ENCODE assay signal across 15 cellular contexts in genomic region chr4:176642472-176642871, GRCh38.
DNase-seq lines count a peak whose midpoint lies in the region; ATAC-seq and TF ChIP-seq lines count a peak whose summit lies in the region.
"Had no signal": no experiment of that assay in that cellular context is flagged by ENCODE, and none has a peak within 500 bp of the region (broad histone marks: within the 10 kb centered on the region; RNA-seq: fewer than 3 reads in every experiment).

No MANE protein-coding gene starts in this region.

- no peaks in the 10 kb centered on the region for H3K36me3 Mint-ChIP-seq in GM23338 (ENCODE audit: low read depth)
- H3K36me3 Mint-ChIP-seq: brain; CD8-positive, alpha-beta T cell; naive thymus-derived CD8-positive, alpha-beta T cell had no signal

- no peaks in the 10 kb centered on the region for H3K9me2 ChIP-seq in GM23338 (ENCODE audit: insufficient read depth)

- H3K27ac ChIP-seq in GM23338 (ENCODE audit: low read depth) (no peak overlapping the region), spleen (no peak overlapping the region)
- H3K27ac ChIP-seq: thoracic aorta had no signal

- intact Hi-C loops in spleen (cut with DNase I; ENCODE audit: low total_unique reads) = no loop called here

- H3F3A ChIP-seq in GM23338 (replicated peaks; ENCODE audit: low read depth) = no peaks in the 10 kb centered on the region

- H4K20me1 ChIP-seq in GM23338 (replicated peaks; ENCODE audit: insufficient read depth) = no peaks in the 10 kb centered on the region

- H3K4me1 ChIP-seq in GM23338 (ENCODE audit: insufficient read depth) (no peaks in the 10 kb centered on the region), spleen (no peaks in the 10 kb centered on the region)

- TF ChIP-seq POLR2A in spleen (IDR thresholded peaks at IDR 0.05) = no peak

- H3K4me1 Mint-ChIP-seq in GM23338 = no peaks in the 10 kb centered on the region
- H3K4me1 Mint-ChIP-seq: activated CD4-positive, alpha-beta T cell treated with anti-CD3 and anti-CD28 coated beads, Interleukin-2, amount 10 ng/mL, durations not matched to agents 7 days and 5 days; brain; naive thymus-derived CD8-positive, alpha-beta T cell had no signal

- WGBS in spleen, 5 donors = 33 to 85% (median 72%) methylated on average over 2 of the region's 2 CpGs

- H3K27me3 Mint-ChIP-seq in GM23338 (ENCODE audit: insufficient read depth, low read depth, poor library complexity) = no peaks in the 10 kb centered on the region
- H3K27me3 Mint-ChIP-seq: activated CD4-positive, alpha-beta T cell treated with anti-CD3 and anti-CD28 coated beads, Interleukin-2, amount 10 ng/mL, durations not matched to agents 7 days and 5 days; brain; naive thymus-derived CD8-positive, alpha-beta T cell had no signal

- DNase-seq in GM23338 (ENCODE audit: low spot score) (peak; percentile 36), iPS-NIHi7 (ENCODE audit: extremely low spot score) (peak; percentile 46), NCI-H2171 (lab: John Stamatoyannopoulos, UW) (no peak), spleen (no peak)
- DNase-seq: activated CD4-positive, alpha-beta T cell treated with anti-CD3 and anti-CD28 coated beads, Interleukin-2, amount 10 ng/mL, durations not matched to agents 7 days and 5 days; activated gamma-delta T cell; CD8-positive, alpha-beta T cell; glutamatergic neuron; naive thymus-derived CD8-positive, alpha-beta T cell; NCI-H1105 treated with DMSO at 0.1 percent for 48 hours had no signal

- H3K79me2 ChIP-seq in GM23338 (replicated peaks; ENCODE audit: insufficient read depth) = no peaks in the 10 kb centered on the region

- no peaks in the 10 kb centered on the region for H3K27me3 ChIP-seq in GM23338 (ENCODE audit: insufficient read depth)
- H3K27me3 ChIP-seq in spleen (replicated peaks in 1 of 7) = no peaks in the 10 kb centered on the region

- H3K36me3 ChIP-seq in GM23338 (ENCODE audit: insufficient read depth) (no peaks in the 10 kb centered on the region), spleen (no peaks in the 10 kb centered on the region)
- H3K36me3 ChIP-seq: thoracic aorta had no signal

- H3K4me2 ChIP-seq in GM23338 = no peak overlapping the region

- H3K4me3 ChIP-seq in GM23338 (no peak overlapping the region), spleen (no peak overlapping the region)
- H3K4me3 ChIP-seq: thoracic aorta had no signal

- no peaks in the 10 kb centered on the region for H3K9me3 Mint-ChIP-seq in GM23338
- H3K9me3 Mint-ChIP-seq: activated CD4-positive, alpha-beta T cell treated with anti-CD3 and anti-CD28 coated beads, Interleukin-2, amount 10 ng/mL, durations not matched to agents 7 days and 5 days; brain had no signal

- TF ChIP-seq CTCF in GM23338 (conservative IDR thresholded peaks at IDR 0.05; ENCODE audit: low read depth in 2 of 2) (peak; percentile 32 to 59; a peak in 3 of 4 replicates), spleen (IDR thresholded peaks at IDR 0.05 in 8 of 11, conservative IDR thresholded peaks at IDR 0.05 in 3 of 11) (no peak)

- H3K9me3 ChIP-seq in spleen = no peaks in the 10 kb centered on the region
- H3K9me3 ChIP-seq: thoracic aorta had no signal

- H3K4me3 Mint-ChIP-seq in GM23338 = no peak overlapping the region
- H3K4me3 Mint-ChIP-seq: activated CD4-positive, alpha-beta T cell treated with anti-CD3 and anti-CD28 coated beads, Interleukin-2, amount 10 ng/mL, durations not matched to agents 7 days and 5 days; brain; CD8-positive, alpha-beta T cell; naive thymus-derived CD8-positive, alpha-beta T cell had no signal

- H2AFZ ChIP-seq in GM23338 = no peak overlapping the region

- no peak overlapping the region for H3K27ac Mint-ChIP-seq in GM23338
- H3K27ac Mint-ChIP-seq: activated CD4-positive, alpha-beta T cell treated with anti-CD3 and anti-CD28 coated beads, Interleukin-2, amount 10 ng/mL, durations not matched to agents 7 days and 5 days; brain; CD8-positive, alpha-beta T cell; naive thymus-derived CD8-positive, alpha-beta T cell had no signal

- ATAC-seq in GM19023 (IDR thresholded peaks at IDR 0.05; ENCODE audit: unreplicated experiment) (peak; percentile 69), GM23338 (peak; percentile 59; the same call in 1 of the 3 replicates), HG03432 (IDR thresholded peaks at IDR 0.05; ENCODE audit: unreplicated experiment) (peak; percentile 90), GM21825 (IDR thresholded peaks at IDR 0.05; ENCODE audit: unreplicated experiment) (no peak)
- ATAC-seq: CD8-positive, alpha-beta T cell; naive thymus-derived CD8-positive, alpha-beta T cell had no signal

TF ChIP-seq in GM23338, 12 proteins besides CTCF, POLR2A, EP300 and RAD21 (continues in another document):
- TF ChIP-seq EZH2 (IDR thresholded peaks at IDR 0.05; ENCODE audit: low read depth, unreplicated experiment) = no peak
- no peak for TF ChIP-seq ZNF114 (CRISPR knock-in tag; IDR thresholded peaks at IDR 0.05)
- TF ChIP-seq NANOG (IDR thresholded peaks at IDR 0.05; ENCODE audit: borderline replicate concordance) = no peak
- no peak for TF ChIP-seq POLR2AphosphoS5 (IDR thresholded peaks at IDR 0.05; ENCODE audit: low read depth)
- TF ChIP-seq JUNB (IDR thresholded peaks at IDR 0.05; ENCODE audit: unreplicated experiment) = no peak
- no peak for TF ChIP-seq CREB1 (CRISPR knock-in tag; IDR thresholded peaks at IDR 0.05; ENCODE audit: low read depth)
- TF ChIP-seq, protein P1, sequence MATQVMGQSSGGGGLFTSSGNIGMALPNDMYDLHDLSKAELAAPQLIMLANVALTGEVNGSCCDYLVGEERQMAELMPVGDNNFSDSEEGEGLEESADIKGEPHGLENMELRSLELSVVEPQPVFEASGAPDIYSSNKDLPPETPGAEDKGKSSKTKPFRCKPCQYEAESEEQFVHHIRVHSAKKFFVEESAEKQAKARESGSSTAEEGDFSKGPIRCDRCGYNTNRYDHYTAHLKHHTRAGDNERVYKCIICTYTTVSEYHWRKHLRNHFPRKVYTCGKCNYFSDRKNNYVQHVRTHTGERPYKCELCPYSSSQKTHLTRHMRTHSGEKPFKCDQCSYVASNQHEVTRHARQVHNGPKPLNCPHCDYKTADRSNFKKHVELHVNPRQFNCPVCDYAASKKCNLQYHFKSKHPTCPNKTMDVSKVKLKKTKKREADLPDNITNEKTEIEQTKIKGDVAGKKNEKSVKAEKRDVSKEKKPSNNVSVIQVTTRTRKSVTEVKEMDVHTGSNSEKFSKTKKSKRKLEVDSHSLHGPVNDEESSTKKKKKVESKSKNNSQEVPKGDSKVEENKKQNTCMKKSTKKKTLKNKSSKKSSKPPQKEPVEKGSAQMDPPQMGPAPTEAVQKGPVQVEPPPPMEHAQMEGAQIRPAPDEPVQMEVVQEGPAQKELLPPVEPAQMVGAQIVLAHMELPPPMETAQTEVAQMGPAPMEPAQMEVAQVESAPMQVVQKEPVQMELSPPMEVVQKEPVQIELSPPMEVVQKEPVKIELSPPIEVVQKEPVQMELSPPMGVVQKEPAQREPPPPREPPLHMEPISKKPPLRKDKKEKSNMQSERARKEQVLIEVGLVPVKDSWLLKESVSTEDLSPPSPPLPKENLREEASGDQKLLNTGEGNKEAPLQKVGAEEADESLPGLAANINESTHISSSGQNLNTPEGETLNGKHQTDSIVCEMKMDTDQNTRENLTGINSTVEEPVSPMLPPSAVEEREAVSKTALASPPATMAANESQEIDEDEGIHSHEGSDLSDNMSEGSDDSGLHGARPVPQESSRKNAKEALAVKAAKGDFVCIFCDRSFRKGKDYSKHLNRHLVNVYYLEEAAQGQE (IDR thresholded peaks at IDR 0.05; ENCODE audit: unreplicated experiment) = no peak
- no peak for TF ChIP-seq EZH2phosphoT487 (IDR thresholded peaks at IDR 0.05; ENCODE audit: unreplicated experiment)
- TF ChIP-seq, protein P2, sequence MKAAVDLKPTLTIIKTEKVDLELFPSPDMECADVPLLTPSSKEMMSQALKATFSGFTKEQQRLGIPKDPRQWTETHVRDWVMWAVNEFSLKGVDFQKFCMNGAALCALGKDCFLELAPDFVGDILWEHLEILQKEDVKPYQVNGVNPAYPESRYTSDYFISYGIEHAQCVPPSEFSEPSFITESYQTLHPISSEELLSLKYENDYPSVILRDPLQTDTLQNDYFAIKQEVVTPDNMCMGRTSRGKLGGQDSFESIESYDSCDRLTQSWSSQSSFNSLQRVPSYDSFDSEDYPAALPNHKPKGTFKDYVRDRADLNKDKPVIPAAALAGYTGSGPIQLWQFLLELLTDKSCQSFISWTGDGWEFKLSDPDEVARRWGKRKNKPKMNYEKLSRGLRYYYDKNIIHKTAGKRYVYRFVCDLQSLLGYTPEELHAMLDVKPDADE (IDR thresholded peaks at IDR 0.05) = no peak
- no peak for TF ChIP-seq STAT1 (IDR thresholded peaks at IDR 0.05; ENCODE audit: unreplicated experiment)

Comparison
In these comparisons a context has a peak if more than half of its experiments do, and no peak if none do; other contexts are left out.
1. DNase-seq: peak in GM23338 (single experiment) and iPS-NIHi7 (single experiment); none in NCI-H2171 (single experiment) and spleen (single experiment).
2. CTCF ChIP-seq: peak in GM23338 (2 of 2); none in spleen (0 of 11).